In genomic region chr5:172691886-172692285, GRCh38 we compare ENCODE assay signal across 16 cellular contexts.
"Had no signal": no experiment of that assay in that cellular context is flagged by ENCODE, and none has a peak within 500 bp of the region (broad histone marks: within the 10 kb centered on the region; RNA-seq: fewer than 3 reads in every experiment).

No MANE protein-coding gene starts in this region.

- H3K27ac ChIP-seq: neural progenitor cell, parathyroid adenoma, skin epidermis had no signal

- DNase-seq: activated CD4-positive, alpha-beta T cell treated with anti-CD3 and anti-CD28 coated beads, Interleukin-2, amount 50 U/mL, for 48 hours; activated CD4-positive, CD25-positive, alpha-beta regulatory T cell treated with anti-CD3 and anti-CD28 coated beads, Interleukin-2, amount 50 U/mL, for 72 hours; activated CD8-positive, alpha-beta memory T cell treated with anti-CD3 and anti-CD28 coated beads, Interleukin-2, amount 10 ng/mL, durations not matched to agents 7 days and 5 days; activated effector memory CD4-positive, alpha-beta T cell treated with anti-CD3 and anti-CD28 coated beads, Interleukin-2, amount 50 U/mL, for 16 hours; activated T-cell treated with anti-CD3 and anti-CD28 coated beads, Interleukin-2, amount 50 U/mL, for 24 hours; amygdala; esophagus squamous epithelium; foreskin fibroblast; glutamatergic neuron; islet precursor cell; midbrain; T-helper 2 cell; transverse colon had no signal

- ATAC-seq: activated CD8-positive, alpha-beta memory T cell treated with anti-CD3 and anti-CD28 coated beads, Interleukin-2, amount 10 ng/mL, durations not matched to agents 7 days and 5 days had no signal

- H3K27me3 ChIP-seq: esophagus squamous epithelium, transverse colon had no signal

- H3K9me3 ChIP-seq: esophagus squamous epithelium, transverse colon had no signal

- H3K36me3 ChIP-seq: neural progenitor cell, transverse colon had no signal

- H3K4me3 ChIP-seq: esophagus squamous epithelium, neural progenitor cell, skin epidermis, transverse colon had no signal
